ENCODE assay signal across 8 cellular contexts in the genomic region with DNA sequence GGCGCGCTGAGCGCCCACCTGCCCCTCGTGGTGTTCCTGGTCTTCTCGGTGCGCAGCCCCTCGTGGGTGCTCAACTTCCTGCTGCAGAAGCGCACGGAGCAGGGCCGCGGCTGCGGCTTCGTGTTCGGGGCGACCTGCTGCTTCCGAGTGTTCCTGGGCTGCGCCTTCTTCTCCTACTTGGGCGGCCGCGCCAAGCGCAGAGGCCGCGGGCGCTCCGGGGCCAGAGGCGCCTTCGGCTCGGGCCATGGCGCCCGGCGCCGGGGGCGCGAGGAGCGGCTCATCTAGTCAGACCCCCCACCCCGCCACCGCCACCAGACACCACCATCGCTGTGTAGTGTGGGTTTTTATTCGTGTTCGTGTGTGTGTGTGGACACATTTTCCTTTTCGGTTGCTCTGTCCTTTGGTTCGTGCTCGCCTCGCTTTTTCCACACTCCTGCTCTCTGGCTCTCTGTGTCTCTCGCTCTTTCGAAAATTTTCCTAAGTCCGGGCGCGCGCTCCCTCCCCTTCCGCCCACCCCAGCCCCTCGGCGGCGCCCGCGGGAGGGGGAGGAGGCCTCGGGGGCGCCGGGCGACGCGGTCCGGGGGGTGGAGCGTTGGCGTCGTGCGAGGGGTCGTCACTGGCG. TPM values are rescaled to one million over a fixed set of nuclear protein-coding genes. Genes with fewer than 3 reads are reported as not detected.
DNase-seq lines count a peak whose midpoint lies in the region; ATAC-seq and TF ChIP-seq lines count a peak whose summit lies in the region.

No MANE protein-coding gene starts in this region.

- peaks cover 19% of the 10 kb centered on the region for H3K36me3 Mint-ChIP-seq in CD8-positive, alpha-beta T cell

- TF ChIP-seq CTCF in CD8-positive, alpha-beta T cell (IDR thresholded peaks at IDR 0.05) = no peak
- TF ChIP-seq CTCF in NB4 (IDR thresholded peaks at IDR 0.05; ENCODE audit: low read depth, low read length) = no peak
- TF ChIP-seq CTCF in vagina (IDR thresholded peaks at IDR 0.05) = no peak

- H3K4me1 ChIP-seq in CD8-positive, alpha-beta T cell (ENCODE audit: insufficient read depth, low read length) = peaks cover 33% of the 10 kb centered on the region
- H3K4me1 ChIP-seq in right cardiac atrium (ENCODE audit: control insufficient read depth, insufficient read depth, low read length) (no peaks in the 10 kb centered on the region), vagina (peaks cover 37% of the 10 kb centered on the region)

- intact Hi-C loops in CD8-positive, alpha-beta T cell (cut with DNase I, micrococcal nuclease) = loop anchor here (1.0 to 10.0 kb wide), 6 partner anchors 20 to 1498 kb away; partner anchors contain the start of genes ATP5F1E (in 2 of the 2), RAB22A (in 1 of the 2), RBM38 (in 1 of the 2) and SYCP2 (in 1 of the 2)
- intact Hi-C loops in right cardiac atrium (cut with DNase I) = loop anchor here (5.0 to 10.0 kb wide), 4 partner anchors 94 to 154 kb away; partner anchors contain the start of genes ATP5F1E (in 2 of the 4), NELFCD (in 2 of the 4), PRELID3B (in 1 of the 4) and TUBB1 (in 1 of the 4)
- intact Hi-C loops in vagina (cut with DNase I) = loop anchor here (5.0 kb wide), 2 partner anchors 92 to 142 kb away; partner anchors contain the start of genes ATP5F1E and NELFCD

- peak overlapping the region; percentile 85 for H3K4me3 ChIP-seq in CD8-positive, alpha-beta T cell (ENCODE audit: low read depth, low read length)
- peak overlapping the region; percentile 75 for H3K4me3 ChIP-seq in NB4 (ENCODE audit: low read depth, low read length)
- peak overlapping the region; percentile 100 for H3K4me3 ChIP-seq in right cardiac atrium (ENCODE audit: low read length)
- H3K4me3 ChIP-seq in vagina = peak overlapping the region; percentile 74 to 89

- peak; percentile 47 to 84 (median 73) for DNase-seq in CD8-positive, alpha-beta T cell
- DNase-seq in NB4 (ENCODE audit: low read depth) (peak; percentile 93), T-helper 2 cell (peak; percentile 36 to 81 (median 63)), right cardiac atrium (peak; percentile 86 to 95 (median 93)), pulmonary artery endothelial cell (ENCODE audit: low read depth, low spot score) (peak; percentile 64), vagina (ENCODE audit: extremely low spot score in 2 of 2) (peak in 1 of 2 donors; percentile 89)

- CTCF ChIA-PET in CD8-positive, alpha-beta T cell (lab: Charles Lee) = interaction anchor here (1.2 kb wide), 1 partner anchor 141 kb away, joined by 3 read pairs; the partner anchor contains the start of gene ATP5F1E

- POLR2A ChIA-PET in CD8-positive, alpha-beta T cell (lab: Charles Lee) = interaction anchor here (0.7 to 2.4 kb wide), 14 partner anchors 11 to 512 kb away, joined by 3 to 41 read pairs (median 4); partner anchors contain the start of genes ATP5F1E, NELFCD and STX16

- no peaks in the 10 kb centered on the region for H3K9me3 Mint-ChIP-seq in CD8-positive, alpha-beta T cell

- H3K4me3 Mint-ChIP-seq in CD8-positive, alpha-beta T cell = peak overlapping the region; percentile 97

- H3K27ac ChIP-seq in CD8-positive, alpha-beta T cell (ENCODE audit: low read depth, low read length) = peak overlapping the region; percentile 95
- H3K27ac ChIP-seq in angular gyrus (ENCODE audit: low read depth, low read length) = peak overlapping the region; percentile 88
- peak overlapping the region; percentile 76 for H3K27ac ChIP-seq in right cardiac atrium (ENCODE audit: low read length)
- peak overlapping the region; percentile 99 for H3K27ac ChIP-seq in vagina

- WGBS in right cardiac atrium = 1% methylated on average over 68 of the region's 69 CpGs

- peak; percentile 30 for TF ChIP-seq POLR2A in NB4 (IDR thresholded peaks at IDR 0.05; ENCODE audit: extremely low read depth, insufficient read length)
- peak in 1 of 2 donors; percentile 23 for TF ChIP-seq POLR2A in vagina (IDR thresholded peaks at IDR 0.05)

- peaks cover 53% of the 10 kb centered on the region for H3K4me1 Mint-ChIP-seq in CD8-positive, alpha-beta T cell (ENCODE audit: low read depth)

- peak; percentile 45 for ATAC-seq in CD8-positive, alpha-beta T cell
- ATAC-seq in GM21825 (IDR thresholded peaks at IDR 0.05; ENCODE audit: unreplicated experiment) = peak; percentile 19
- ATAC-seq in right cardiac atrium = peak; percentile 83 to 86

- peak overlapping the region; percentile 98 for H3K27ac Mint-ChIP-seq in CD8-positive, alpha-beta T cell

- no peaks in the 10 kb centered on the region for H3K9me3 ChIP-seq in CD8-positive, alpha-beta T cell (ENCODE audit: low read length)
- H3K9me3 ChIP-seq in right cardiac atrium (ENCODE audit: control insufficient read depth, low read length) (no peaks in the 10 kb centered on the region), vagina (no peaks in the 10 kb centered on the region)

- H3K36me3 ChIP-seq in CD8-positive, alpha-beta T cell (ENCODE audit: insufficient read depth, low read length) = no peaks in the 10 kb centered on the region
- no peaks in the 10 kb centered on the region for H3K36me3 ChIP-seq in vagina

- H3K27me3 Mint-ChIP-seq in CD8-positive, alpha-beta T cell (ENCODE audit: low read depth) = no peaks in the 10 kb centered on the region

- no peaks in the 10 kb centered on the region for H3K27me3 ChIP-seq in CD8-positive, alpha-beta T cell (ENCODE audit: insufficient read depth, low read length)
- H3K27me3 ChIP-seq in right cardiac atrium (ENCODE audit: control insufficient read depth, insufficient read depth) (no peaks in the 10 kb centered on the region), vagina (no peaks in the 10 kb centered on the region)

RNA-seq across cellular contexts. Expression of gene GNAS, which starts 38.0 kb away (rescaled TPM):
- 1,000 to 10,000 TPM; 1,064 to 1,097 TPM for total RNA-seq in CD8-positive, alpha-beta T cell
- total RNA-seq in right cardiac atrium = 1,000 to 10,000 TPM; 1,230 to 1,665 (median 1,377) TPM
- polyA plus RNA-seq in right cardiac atrium = 1,885 TPM
- total RNA-seq in pulmonary artery endothelial cell = 316 and 352 TPM in 2 replicates
- total RNA-seq in vagina = 875 TPM

RNA-seq across cellular contexts. Expression of gene GNAS-AS1, which starts 39.9 kb away (rescaled TPM):
- total RNA-seq in CD8-positive, alpha-beta T cell = under 1 TPM in 1 of 2 experiments, not detected in 1; 0.28 TPM
- under 1 TPM; 0.42 to 0.74 (median 0.50) TPM for total RNA-seq in right cardiac atrium
- 0.32 TPM for polyA plus RNA-seq in right cardiac atrium
- 0.07 and 0.11 TPM in 2 replicates for total RNA-seq in pulmonary artery endothelial cell
- not detected for total RNA-seq in vagina

Comparison
In these comparisons a context has a peak if more than half of its experiments do, and no peak if none do; other contexts are left out.
1. ATAC-seq: peak in every context shown above with its lines; median percentile 84 in right cardiac atrium; 45 in CD8-positive, alpha-beta T cell; 19 in GM21825.